ENCODE assay signal across 21 cellular contexts in the genomic region with DNA sequence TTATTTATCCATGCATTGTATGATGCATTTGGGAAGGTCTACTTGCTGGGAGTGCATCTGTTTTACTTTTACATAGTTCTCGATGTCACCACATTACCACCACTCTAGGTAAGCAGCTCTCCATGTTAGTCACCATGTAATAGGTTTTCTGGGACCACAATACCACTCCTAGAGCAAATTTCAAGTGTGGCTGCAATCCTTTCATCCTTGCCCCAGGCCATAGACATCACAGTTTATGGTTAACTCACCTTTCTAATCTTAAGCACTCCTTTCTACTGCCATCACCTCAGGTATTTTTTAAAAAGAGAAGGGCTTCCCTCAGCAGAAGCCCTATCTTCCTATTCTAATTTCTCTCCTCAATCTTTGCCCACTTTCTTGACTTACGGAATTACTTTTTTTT.
DNase-seq lines count a peak whose midpoint lies in the region; ATAC-seq and TF ChIP-seq lines count a peak whose summit lies in the region.
"Had no signal": no experiment of that assay in that cellular context is flagged by ENCODE, and none has a peak within 500 bp of the region (broad histone marks: within the 10 kb centered on the region; RNA-seq: fewer than 3 reads in every experiment).

No MANE protein-coding gene starts in this region.

- ATAC-seq in PC-3: no peak
- no peak for ATAC-seq in body of pancreas

- no peak for TF ChIP-seq RAD21 in neural cell (conservative IDR thresholded peaks at IDR 0.05)

- H3K36me3 ChIP-seq in PC-3 (ENCODE audit: low read depth, low read length) (no peaks in the 10 kb centered on the region), neural cell (ENCODE audit: insufficient read depth, low read length) (no peaks in the 10 kb centered on the region), smooth muscle cell (ENCODE audit: low read depth) (no peaks in the 10 kb centered on the region), body of pancreas (replicated peaks in 1 of 2; ENCODE audit: insufficient read depth in 1 of 2, low read depth in 2 of 2) (no peaks in the 10 kb centered on the region)
- H3K36me3 ChIP-seq: BE2C, BLaER1 had no signal

- H3K36me3 Mint-ChIP-seq in activated CD4-positive, alpha-beta T cell treated with anti-CD3 and anti-CD28 coated beads, Interleukin-2, amount 10 ng/mL, durations not matched to agents 24 days and 14 days (ENCODE audit: low read depth): no peaks in the 10 kb centered on the region
- H3K36me3 Mint-ChIP-seq: CD14-positive monocyte; CD4-positive, alpha-beta memory T cell; CD4-positive, CD25-positive, alpha-beta regulatory T cell; CD8-positive, alpha-beta memory T cell had no signal

- H3K9ac ChIP-seq in PC-3 (ENCODE audit: low read length): no peak overlapping the region
- no peak overlapping the region for H3K9ac ChIP-seq in neural cell (ENCODE audit: low read length)
- H3K9ac ChIP-seq in smooth muscle cell (ENCODE audit: low read depth): no peak overlapping the region
- H3K9ac ChIP-seq: BLaER1 had no signal

- no peaks in the 10 kb centered on the region for H3K4me1 Mint-ChIP-seq in activated CD4-positive, alpha-beta T cell treated with anti-CD3 and anti-CD28 coated beads, Interleukin-2, amount 10 ng/mL, durations not matched to agents 24 days and 14 days
- H3K4me1 Mint-ChIP-seq: CD14-positive monocyte; CD4-positive, alpha-beta memory T cell; CD4-positive, CD25-positive, alpha-beta regulatory T cell; CD8-positive, alpha-beta memory T cell had no signal

- no peak overlapping the region for H3K4me2 ChIP-seq in PC-3 (ENCODE audit: low read length)
- H3K4me2 ChIP-seq in neural cell (ENCODE audit: low read length): no peak overlapping the region
- H3K4me2 ChIP-seq in smooth muscle cell: no peak overlapping the region
- H3K4me2 ChIP-seq: BLaER1 had no signal

- H3K4me1 ChIP-seq in PC-3 (ENCODE audit: insufficient read depth, low read length): peaks cover 15% of the 10 kb centered on the region
- H3K4me1 ChIP-seq in smooth muscle cell (ENCODE audit: low read depth): no peaks in the 10 kb centered on the region
- no peaks in the 10 kb centered on the region for H3K4me1 ChIP-seq in body of pancreas
- H3K4me1 ChIP-seq: BLaER1 had no signal

- H3K27ac Mint-ChIP-seq in activated CD4-positive, alpha-beta T cell treated with anti-CD3 and anti-CD28 coated beads, Interleukin-2, amount 10 ng/mL, durations not matched to agents 24 days and 14 days: no peak overlapping the region
- H3K27ac Mint-ChIP-seq: CD14-positive monocyte; CD4-positive, alpha-beta memory T cell; CD4-positive, CD25-positive, alpha-beta regulatory T cell; CD8-positive, alpha-beta memory T cell had no signal

- H3F3A ChIP-seq in PC-3 (ENCODE audit: low read length, unreplicated experiment) (no peaks in the 10 kb centered on the region), neural cell (ENCODE audit: insufficient read depth, low read length, poor library complexity, severe bottlenecking) (no peaks in the 10 kb centered on the region), smooth muscle cell (ENCODE audit: low read depth) (no peaks in the 10 kb centered on the region)

- H4K20me1 ChIP-seq in PC-3 (ENCODE audit: low read length): no peaks in the 10 kb centered on the region
- no peaks in the 10 kb centered on the region for H4K20me1 ChIP-seq in neural cell (ENCODE audit: insufficient read depth)
- H4K20me1 ChIP-seq in smooth muscle cell (ENCODE audit: low read depth): no peaks in the 10 kb centered on the region
- H4K20me1 ChIP-seq: BLaER1 had no signal

- H2AFZ ChIP-seq in PC-3 (ENCODE audit: low read length): no peak overlapping the region
- H2AFZ ChIP-seq in neural cell (ENCODE audit: low read depth, low read length): no peak overlapping the region
- H2AFZ ChIP-seq in smooth muscle cell (ENCODE audit: low read depth): no peak overlapping the region

- no peaks in the 10 kb centered on the region for H3K9me2 ChIP-seq in PC-3 (replicated peaks; ENCODE audit: low read length)
- no peaks in the 10 kb centered on the region for H3K9me2 ChIP-seq in neural cell (ENCODE audit: insufficient read depth, low read length)

- peak; percentile 18 for DNase-seq in M059J (ENCODE audit: low read depth)
- DNase-seq in PC-3: peak; percentile 4
- no peak for DNase-seq in smooth muscle cell (lab: John Stamatoyannopoulos, UW; ENCODE audit: unreplicated experiment)
- DNase-seq in body of pancreas: no peak
- DNase-seq in NCI-H526 (lab: John Stamatoyannopoulos, UW): no peak
- DNase-seq in activated CD4-positive, alpha-beta T cell treated with anti-CD3 and anti-CD28 coated beads, Interleukin-2, amount 10 ng/mL, durations not matched to agents 24 days and 14 days: no peak
- DNase-seq: 8988T; ACHN; BE2C; C1 segment of cervical spinal cord; CD4-positive, alpha-beta memory T cell; CD4-positive, CD25-positive, alpha-beta regulatory T cell; CD8-positive, alpha-beta memory T cell; COR-L47; DMS 273 treated with DMSO at 0.1 percent for 48 hours; DMS153; DMS79 treated with DMSO at 0.1 percent for 48 hours; GF-D8 had no signal

- intact Hi-C loops in PC-3 (cut with micrococcal nuclease): no loop called here
- intact Hi-C loops in body of pancreas (cut with DNase I): no loop called here
- intact Hi-C loops in activated CD4-positive, alpha-beta T cell treated with anti-CD3 and anti-CD28 coated beads, Interleukin-2, amount 10 ng/mL, durations not matched to agents 24 days and 14 days (cut with micrococcal nuclease): no loop called here

- no peaks in the 10 kb centered on the region for H3K27me3 Mint-ChIP-seq in activated CD4-positive, alpha-beta T cell treated with anti-CD3 and anti-CD28 coated beads, Interleukin-2, amount 10 ng/mL, durations not matched to agents 24 days and 14 days

- no peak overlapping the region for H3K4me3 ChIP-seq in PC-3 (ENCODE audit: low read length)
- H3K4me3 ChIP-seq in neural cell (ENCODE audit: low read length): no peak overlapping the region
- H3K4me3 ChIP-seq in smooth muscle cell: no peak overlapping the region
- H3K4me3 ChIP-seq in body of pancreas: no peak overlapping the region
- H3K4me3 ChIP-seq: BLaER1 had no signal

- no peaks in the 10 kb centered on the region for H3K79me2 ChIP-seq in PC-3 (ENCODE audit: low read length)
- no peaks in the 10 kb centered on the region for H3K79me2 ChIP-seq in neural cell (replicated peaks; ENCODE audit: insufficient read depth, low read length)
- H3K79me2 ChIP-seq in smooth muscle cell (ENCODE audit: low read depth): no peaks in the 10 kb centered on the region

- no peak overlapping the region for H3K4me3 Mint-ChIP-seq in activated CD4-positive, alpha-beta T cell treated with anti-CD3 and anti-CD28 coated beads, Interleukin-2, amount 10 ng/mL, durations not matched to agents 24 days and 14 days
- H3K4me3 Mint-ChIP-seq: CD14-positive monocyte; CD4-positive, alpha-beta memory T cell; CD4-positive, CD25-positive, alpha-beta regulatory T cell; CD8-positive, alpha-beta memory T cell had no signal

- BruUV-seq in PC-3 (replicated peaks; lab: Mats Ljungman, UMichigan): no TSS peak

- CTCF ChIA-PET in PC-3 (lab: Charles Lee): no interaction called here

- no peaks in the 10 kb centered on the region for H3K9me3 Mint-ChIP-seq in activated CD4-positive, alpha-beta T cell treated with anti-CD3 and anti-CD28 coated beads, Interleukin-2, amount 10 ng/mL, durations not matched to agents 24 days and 14 days

- TF ChIP-seq EP300 in neural cell (conservative IDR thresholded peaks at IDR 0.05; ENCODE audit: poor library complexity, severe bottlenecking): no peak

- no peaks in the 10 kb centered on the region for H3K27me3 ChIP-seq in PC-3 (ENCODE audit: low read length)
- H3K27me3 ChIP-seq in neural cell (ENCODE audit: insufficient read depth, low read depth, low read length): no peaks in the 10 kb centered on the region
- no peaks in the 10 kb centered on the region for H3K27me3 ChIP-seq in smooth muscle cell (ENCODE audit: low read depth)
- no peaks in the 10 kb centered on the region for H3K27me3 ChIP-seq in body of pancreas
- H3K27me3 ChIP-seq: BE2C, BLaER1 had no signal

- H3K9me3 ChIP-seq in PC-3 (ENCODE audit: low read length) (no peaks in the 10 kb centered on the region), neural cell (ENCODE audit: low read length) (no peaks in the 10 kb centered on the region), smooth muscle cell (replicated peaks; ENCODE audit: low read depth) (no peaks in the 10 kb centered on the region), body of pancreas (no peaks in the 10 kb centered on the region)
- H3K9me3 ChIP-seq: BE2C, BLaER1 had no signal

- no peak for TF ChIP-seq POLR2A in body of pancreas (IDR thresholded peaks at IDR 0.05)

- H3K27ac ChIP-seq in PC-3 (ENCODE audit: low read length): no peak overlapping the region
- H3K27ac ChIP-seq in neural cell (ENCODE audit: low read length): peak overlapping the region; percentile 65
- H3K27ac ChIP-seq in smooth muscle cell (ENCODE audit: low read depth): peak overlapping the region; percentile 16
- no peak overlapping the region for H3K27ac ChIP-seq in body of pancreas
- H3K27ac ChIP-seq: BLaER1 had no signal

- POLR2A ChIA-PET in PC-3 (lab: Charles Lee; ENCODE audit: unreplicated experiment): no interaction called here

- TF ChIP-seq CTCF in PC-3 (conservative IDR thresholded peaks at IDR 0.05; ENCODE audit: low read depth, low read length) (no peak), neural cell (IDR thresholded peaks at IDR 0.05; ENCODE audit: poor library complexity, severe bottlenecking) (no peak), smooth muscle cell (IDR thresholded peaks at IDR 0.05; ENCODE audit: borderline replicate concordance, insufficient read depth, poor library complexity, severe bottlenecking) (no peak), body of pancreas (IDR thresholded peaks at IDR 0.05) (no peak)

- 83% methylated on average over 2 of the region's 2 CpGs for WGBS in smooth muscle cell (ENCODE audit: low lambda C conversion rate)
- WGBS in body of pancreas, 2 donors: 93 to 100% methylated on average over 2 of the region's 2 CpGs

TF ChIP-seq in neural cell, 6 proteins besides CTCF, POLR2A, EP300 and RAD21 (continues in another document):
- no peak for TF ChIP-seq MXI1 (conservative IDR thresholded peaks at IDR 0.05; ENCODE audit: poor library complexity, severe bottlenecking)
- TF ChIP-seq SMC3 (conservative IDR thresholded peaks at IDR 0.05; ENCODE audit: poor library complexity): no peak
- no peak for TF ChIP-seq EZH2 (IDR thresholded peaks at IDR 0.05; ENCODE audit: borderline replicate concordance, insufficient read depth, low read length, poor library complexity, severe bottlenecking)
- TF ChIP-seq TAF1 (IDR thresholded peaks at IDR 0.05; ENCODE audit: low read depth): no peak
- no peak for TF ChIP-seq POLR2AphosphoS5 (IDR thresholded peaks at IDR 0.05)

Comparison
In these comparisons a context has a peak if more than half of its experiments do, and no peak if none do; other contexts are left out.
1. DNase-seq: peak in M059J (single experiment) and PC-3 (single experiment); none in smooth muscle cell (single experiment), body of pancreas (0 of 4), NCI-H526 (0 of 2) and activated CD4-positive, alpha-beta T cell treated with anti-CD3 and anti-CD28 coated beads, Interleukin-2, amount 10 ng/mL, durations not matched to agents 24 days and 14 days (single experiment).
2. H3K27ac ChIP-seq: peak in neural cell (single experiment) and smooth muscle cell (single experiment); none in PC-3 (single experiment) and body of pancreas (0 of 4).